In genomic region chr11:44983786-44984185, GRCh38 we compare ENCODE assay signal across 19 cellular contexts. TPM values are rescaled to one million over a fixed set of nuclear protein-coding genes. Genes with fewer than 3 reads are reported as not detected.
DNase-seq lines count a peak whose midpoint lies in the region; ATAC-seq and TF ChIP-seq lines count a peak whose summit lies in the region.
"Had no signal": no experiment of that assay in that cellular context is flagged by ENCODE, and none has a peak within 500 bp of the region (broad histone marks: within the 10 kb centered on the region; RNA-seq: fewer than 3 reads in every experiment).

No MANE protein-coding gene starts in this region.

- H3K27ac Mint-ChIP-seq in central memory CD8-positive, alpha-beta T cell (ENCODE audit: low read depth), result peak overlapping the region; percentile 68
- H3K27ac Mint-ChIP-seq: CD4-positive, alpha-beta T cell; H9 had no signal

- 72 to 77% (median 75%) methylated on average over 7 of the region's 7 CpGs for WGBS in stomach, 5 donors
- WGBS in SK-N-SH (ENCODE audit: low lambda C conversion rate), result 64% methylated on average over 7 of the region's 7 CpGs

- peaks cover 3% of the 10 kb centered on the region for H3K36me3 Mint-ChIP-seq in central memory CD8-positive, alpha-beta T cell (ENCODE audit: insufficient read depth)

- no peak overlapping the region for H3K27ac ChIP-seq in OCI-LY3 (ENCODE audit: low read length)
- no peak overlapping the region for H3K27ac ChIP-seq in stomach
- H3K27ac ChIP-seq in SK-N-SH (ENCODE audit: low read depth in 2 of 2, low read length in 1 of 2), result no peak overlapping the region

- in situ Hi-C loops in GM13977 (cut with MboI; ENCODE audit: low pct_unique_long_range_greater_than_20kb, low sequenced_read_pairs, unreplicated experiment), result no loop called here

- peaks cover 33% of the 10 kb centered on the region for H3K4me1 Mint-ChIP-seq in central memory CD8-positive, alpha-beta T cell

- H3K9me3 ChIP-seq in OCI-LY3 (ENCODE audit: insufficient read depth, low read length) (no peaks in the 10 kb centered on the region), stomach (no peaks in the 10 kb centered on the region), SK-N-SH (no peaks in the 10 kb centered on the region)
- H3K9me3 ChIP-seq: BE2C had no signal

- TF ChIP-seq CTCF in OCI-LY3 (IDR thresholded peaks at IDR 0.05; ENCODE audit: low read depth, low read length) (no peak), stomach (IDR thresholded peaks at IDR 0.05) (no peak), SK-N-SH (IDR thresholded peaks at IDR 0.05) (no peak), GM13977 (IDR thresholded peaks at IDR 0.05; ENCODE audit: extremely low read depth, insufficient read depth, missing control alignments) (no peak)

- H3K79me2 ChIP-seq in OCI-LY3 (ENCODE audit: low read length) (no peaks in the 10 kb centered on the region), SK-N-SH (ENCODE audit: insufficient read depth) (no peaks in the 10 kb centered on the region)

- TF ChIP-seq EP300 in stomach (IDR thresholded peaks at IDR 0.05) (no peak), SK-N-SH (IDR thresholded peaks at IDR 0.05; ENCODE audit: borderline replicate concordance in 1 of 2, low read depth in 1 of 2, low read length in 1 of 2) (no peak)

- CTCF ChIA-PET in SK-N-SH (lab: Yijun Ruan, JAX), result interaction anchor here (0.6 to 1.7 kb wide), 2 partner anchors 11 to 48 kb away, joined by 3 to 4 read pairs; no protein-coding TSS in a partner anchor

- intact Hi-C loops in stomach (cut with DNase I; ENCODE audit: low total_unique reads), result no loop called here

- no peaks in the 10 kb centered on the region for H3K9me3 Mint-ChIP-seq in central memory CD8-positive, alpha-beta T cell
- H3K9me3 Mint-ChIP-seq: CD4-positive, alpha-beta T cell; IgD-negative memory B cell had no signal

- no peak overlapping the region for H3K4me3 ChIP-seq in OCI-LY3 (ENCODE audit: low read length)
- H3K4me3 ChIP-seq in stomach, result no peak overlapping the region
- no peak overlapping the region for H3K4me3 ChIP-seq in SK-N-SH (ENCODE audit: low read depth in 2 of 2, low read length in 1 of 2)

- peak; percentile 35 for ATAC-seq in central memory CD8-positive, alpha-beta T cell (replicated peaks; ENCODE audit: extremely low read depth, poor library complexity, severe bottlenecking)

- H4K20me1 ChIP-seq in OCI-LY3 (ENCODE audit: insufficient read depth, low read length) (no peaks in the 10 kb centered on the region), SK-N-SH (ENCODE audit: insufficient read depth) (no peaks in the 10 kb centered on the region)

- H2AFZ ChIP-seq in OCI-LY3 (ENCODE audit: low read depth, low read length) (peak overlapping the region; percentile 17; the same call in 1 of the 2 replicates), SK-N-SH (ENCODE audit: low read depth) (no peak overlapping the region)

- no peak overlapping the region for H3K9ac ChIP-seq in OCI-LY3 (ENCODE audit: low read length)
- no peak overlapping the region for H3K9ac ChIP-seq in SK-N-SH

- peak overlapping the region; percentile 28 for H3K4me2 ChIP-seq in OCI-LY3 (ENCODE audit: low read length)
- no peak overlapping the region for H3K4me2 ChIP-seq in SK-N-SH

- no peaks in the 10 kb centered on the region for H3K27me3 ChIP-seq in OCI-LY3 (ENCODE audit: low read depth, low read length)
- no peaks in the 10 kb centered on the region for H3K27me3 ChIP-seq in stomach
- H3K27me3 ChIP-seq in SK-N-SH (ENCODE audit: insufficient read depth), result peaks cover 18% of the 10 kb centered on the region
- H3K27me3 ChIP-seq: BE2C had no signal

- H3K9me2 ChIP-seq in SK-N-SH, result no peaks in the 10 kb centered on the region

- no peaks in the 10 kb centered on the region for H3F3A ChIP-seq in SK-N-SH (replicated peaks; ENCODE audit: insufficient read depth)

- POLR2A ChIA-PET in SK-N-SH (lab: Yijun Ruan, JAX), result no interaction called here

- H3K4me1 ChIP-seq in OCI-LY3 (ENCODE audit: low read length), result peaks cover 27% of the 10 kb centered on the region
- H3K4me1 ChIP-seq in stomach, result peaks cover 18 to 25% (median 23%) of the 10 kb centered on the region in 4 donors
- H3K4me1 ChIP-seq in SK-N-SH (ENCODE audit: control insufficient read depth in 1 of 2, insufficient read depth in 2 of 2, low read depth in 1 of 2, low read length in 1 of 2), result peaks cover under 1 to 2% of the 10 kb centered on the region in 2 experiments; a peak in 2 of 4 replicates
- H3K4me1 ChIP-seq: BE2C had no signal

- TF ChIP-seq POLR2A in stomach (IDR thresholded peaks at IDR 0.05), result no peak

- no peak for TF ChIP-seq RAD21 in SK-N-SH (IDR thresholded peaks at IDR 0.05; ENCODE audit: low read length)

- no peak for DNase-seq in central memory CD8-positive, alpha-beta T cell (ENCODE audit: low spot score in 2 of 2)
- peak; percentile 59 for DNase-seq in mesenteric fat pad (ENCODE audit: low spot score)
- DNase-seq in stomach, result peak; percentile 18
- DNase-seq in activated CD4-positive, alpha-beta T cell treated with anti-CD3 and anti-CD28 coated beads, Interleukin-2, amount 50 U/mL, for 1 hour, result no peak
- DNase-seq in SK-N-SH, result no peak
- DNase-seq in GM13977 (ENCODE audit: low spot score), result no peak
- DNase-seq: BE2C; Calu3; CD4-positive, alpha-beta T cell; H9; Kasumi-1; MM.1S; NCI-H1105; NCI-H1694; NCI-H510A treated with DMSO at 0.1 percent for 48 hours; NCI-H82; Right ventricle myocardium superior had no signal

- no peaks in the 10 kb centered on the region for H3K27me3 Mint-ChIP-seq in central memory CD8-positive, alpha-beta T cell
- H3K27me3 Mint-ChIP-seq: CD4-positive, alpha-beta T cell had no signal

- H3K36me3 ChIP-seq in OCI-LY3 (replicated peaks; ENCODE audit: low read depth, low read length) (no peaks in the 10 kb centered on the region), stomach (no peaks in the 10 kb centered on the region), SK-N-SH (replicated peaks in 1 of 2; ENCODE audit: control insufficient read depth in 1 of 2, insufficient read depth in 2 of 2, low read length in 1 of 2) (no peaks in the 10 kb centered on the region)
- H3K36me3 ChIP-seq: BE2C had no signal

- no peak overlapping the region for H3K4me3 Mint-ChIP-seq in central memory CD8-positive, alpha-beta T cell
- H3K4me3 Mint-ChIP-seq: CD4-positive, alpha-beta T cell; H9 had no signal

TF ChIP-seq in SK-N-SH, 30 proteins besides CTCF, POLR2A, EP300 and RAD21:
- TF ChIP-seq FOXJ3 (CRISPR knock-in tag; IDR thresholded peaks at IDR 0.05) (no peak), FOXM1 (IDR thresholded peaks at IDR 0.05; ENCODE audit: low read depth) (no peak), SIN3A (IDR thresholded peaks at IDR 0.05; ENCODE audit: borderline replicate concordance, low read depth, low read length) (no peak), GABPA (IDR thresholded peaks at IDR 0.05; ENCODE audit: low read depth) (no peak), TEAD4 (IDR thresholded peaks at IDR 0.05; ENCODE audit: borderline replicate concordance, insufficient read depth) (no peak), CHD2 (IDR thresholded peaks at IDR 0.05; ENCODE audit: low read length, partially characterized antibody) (no peak), EZH2phosphoT487 (IDR thresholded peaks at IDR 0.05; ENCODE audit: borderline replicate concordance, low read depth) (no peak)

RNA-seq across cellular contexts. Expression of gene TP53I11, which starts 33.1 kb away (rescaled TPM):
- total RNA-seq in mesenteric fat pad (133 TPM), stomach (100 to 1,000 TPM in 1 of 5 donors, 10 to 100 TPM in 4; 27.2 to 155 (median 31.6) TPM)
- polyA plus RNA-seq in stomach (10 to 100 TPM; 12.4 to 27.1 (median 18.5) TPM), SK-N-SH (2012; rRNA removed) (6.0 and 6.6 TPM in 2 replicates)
- polyA plus RNA-seq in SK-N-SH (2012; cell fraction: cytosol; rRNA removed), result 3.0 and 4.5 TPM in 2 replicates
- 8.3 and 15.2 TPM in 2 replicates for polyA plus RNA-seq in SK-N-SH (2012; cell fraction: nucleus; rRNA removed)

Comparison
In these comparisons a context has a peak if more than half of its experiments do, and no peak if none do; other contexts are left out.
1. DNase-seq: peak in mesenteric fat pad (single experiment) and stomach (single experiment); none in central memory CD8-positive, alpha-beta T cell (0 of 2), activated CD4-positive, alpha-beta T cell treated with anti-CD3 and anti-CD28 coated beads, Interleukin-2, amount 50 U/mL, for 1 hour (single experiment), SK-N-SH (single experiment) and GM13977 (single experiment).